ENCODE assay signal across 10 cellular contexts in genomic region chr7:14902589-14902963, GRCh38. TPM values are rescaled to one million over a fixed set of nuclear protein-coding genes. Genes with fewer than 3 reads are reported as not detected.
DNase-seq lines count a peak whose midpoint lies in the region; ATAC-seq and TF ChIP-seq lines count a peak whose summit lies in the region.
"Had no signal": no experiment of that assay in that cellular context is flagged by ENCODE, and none has a peak within 500 bp of the region (broad histone marks: within the 10 kb centered on the region; RNA-seq: fewer than 3 reads in every experiment).

TSS of gene DGKB (minus strand) at chr7:14902751.

- ATAC-seq in GM19328 (IDR thresholded peaks at IDR 0.05; ENCODE audit: unreplicated experiment) (no peak), HG03565 (IDR thresholded peaks at IDR 0.05; ENCODE audit: unreplicated experiment) (no peak)
- ATAC-seq: CD8-positive, alpha-beta T cell had no signal

- WGBS in mesodermal cell (ENCODE audit: insufficient coverage in 2 of 2), 2 experiments: 23 to 30% methylated on average over 9 of the region's 12 CpGs

- DNase-seq in A172 (ENCODE audit: low spot score): peak; percentile 5
- DNase-seq in NCI-H1105 (lab: John Stamatoyannopoulos, UW): peak; percentile 44
- DNase-seq in dorsolateral prefrontal cortex: peak in 9 of 10 donors; percentile 15 to 83 (median 68)
- no peak for DNase-seq in activated CD8-positive, alpha-beta memory T cell treated with anti-CD3 and anti-CD28 coated beads, Interleukin-2, amount 50 U/mL, for 48 hours
- no peak for DNase-seq in activated CD4-positive, alpha-beta T cell treated with anti-CD3 and anti-CD28 coated beads, Interleukin-2, amount 50 U/mL, for 1 hour

- H3K27me3 ChIP-seq in dorsolateral prefrontal cortex: peaks cover 0 to 5% (median 0%) of the 10 kb centered on the region in 45 donors

- H3K4me3 ChIP-seq in dorsolateral prefrontal cortex (peak within 1 kb of the TSS; percentile 33 to 74 (median 56)), mesodermal cell (ENCODE audit: extremely low read depth, insufficient read depth, low read length, poor library complexity, severe bottlenecking) (peak within 1 kb of the TSS; percentile 38)

- no peaks in the 10 kb centered on the region for H3K36me3 ChIP-seq in mesodermal cell (ENCODE audit: control insufficient read depth, insufficient read depth, low read length)

- intact Hi-C loops in dorsolateral prefrontal cortex (cut with DNase I): loop anchor here in 1 of 2 donors (10.0 kb wide), 1 partner anchor 72 kb away; no protein-coding TSS in a partner anchor

- peak within 1 kb of the TSS in 57 of 59 donors; percentile 7 to 90 (median 74) for H3K27ac ChIP-seq in dorsolateral prefrontal cortex
- peak within 1 kb of the TSS; percentile 25 for H3K27ac ChIP-seq in mesodermal cell (ENCODE audit: low read depth, low read length, severe bottlenecking)

- H3K9me3 ChIP-seq in mesodermal cell (ENCODE audit: control insufficient read depth, low read length): no peaks in the 10 kb centered on the region

- peaks cover 13% of the 10 kb centered on the region for H3K4me1 ChIP-seq in mesodermal cell (ENCODE audit: control insufficient read depth, insufficient read depth, low read length, poor library complexity, severe bottlenecking)

- TF ChIP-seq CTCF in dorsolateral prefrontal cortex (IDR thresholded peaks at IDR 0.05 in 54 of 56, conservative IDR thresholded peaks at IDR 0.05 in 2 of 56; ENCODE audit: low read depth in 1 of 56, partially characterized antibody in 56 of 56): no peak

RNA-seq across cellular contexts. Expression of gene DGKB, which starts in this region (rescaled TPM):
- 0.07 and 0.29 TPM in 2 replicates for total RNA-seq in A172 (2014; rRNA removed; shearing (Covaris generic))
- 100 to 1,000 TPM in 87 of 120 experiments, 10 to 100 TPM in 33; 40.3 to 185 (median 111) TPM for total RNA-seq in dorsolateral prefrontal cortex
- polyA plus RNA-seq in mesodermal cell (2013, experiment 1 of 2): 3.8 TPM
- 4.8 TPM for polyA plus RNA-seq in mesodermal cell (2013, experiment 2 of 2)
- total RNA-seq: CD8-positive, alpha-beta T cell; mononuclear cell had no signal

Comparison
In these comparisons a context has a peak if more than half of its experiments do, and no peak if none do; other contexts are left out.
1. RNA of gene DGKB (total RNA-seq): 40.3 to 185 TPM in dorsolateral prefrontal cortex; 0.07 to 0.29 TPM in A172; every median in the first group is over 10 times any median in the second.
2. Peak in DNase-seq in A172; RNA of the gene not detected or under 1 TPM.
3. DNase-seq: peak in NCI-H1105 (single experiment) and dorsolateral prefrontal cortex (9 of 10); none in activated CD8-positive, alpha-beta memory T cell treated with anti-CD3 and anti-CD28 coated beads, Interleukin-2, amount 50 U/mL, for 48 hours (single experiment) and activated CD4-positive, alpha-beta T cell treated with anti-CD3 and anti-CD28 coated beads, Interleukin-2, amount 50 U/mL, for 1 hour (single experiment).